In genomic region chr9:127122176-127123151, GRCh38 we compare ENCODE assay signal across 2 cellular contexts.
TF ChIP-seq lines count a peak whose summit lies in the region.

A gene with protein sequence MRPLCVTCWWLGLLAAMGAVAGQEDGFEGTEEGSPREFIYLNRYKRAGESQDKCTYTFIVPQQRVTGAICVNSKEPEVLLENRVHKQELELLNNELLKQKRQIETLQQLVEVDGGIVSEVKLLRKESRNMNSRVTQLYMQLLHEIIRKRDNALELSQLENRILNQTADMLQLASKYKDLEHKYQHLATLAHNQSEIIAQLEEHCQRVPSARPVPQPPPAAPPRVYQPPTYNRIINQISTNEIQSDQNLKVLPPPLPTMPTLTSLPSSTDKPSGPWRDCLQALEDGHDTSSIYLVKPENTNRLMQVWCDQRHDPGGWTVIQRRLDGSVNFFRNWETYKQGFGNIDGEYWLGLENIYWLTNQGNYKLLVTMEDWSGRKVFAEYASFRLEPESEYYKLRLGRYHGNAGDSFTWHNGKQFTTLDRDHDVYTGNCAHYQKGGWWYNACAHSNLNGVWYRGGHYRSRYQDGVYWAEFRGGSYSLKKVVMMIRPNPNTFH (minus strand): TSS chr9:127122635. CDS start chr9:127108731, 13,904 bp downstream.

TF ChIP-seq in HEK293, 187 proteins besides CTCF, POLR2A, EP300 and RAD21 (continued from another document and continues in another):
- no peak for TF ChIP-seq ZBTB10 (tag by site-specific recombination; IDR thresholded peaks at IDR 0.05)
- TF ChIP-seq ZNF426 (tag by site-specific recombination; IDR thresholded peaks at IDR 0.05) = no peak
- TF ChIP-seq ZNF560 (tag by site-specific recombination; IDR thresholded peaks at IDR 0.05; ENCODE audit: borderline replicate concordance) = no peak
- TF ChIP-seq ZBTB7A (tag by site-specific recombination; IDR thresholded peaks at IDR 0.05; ENCODE audit: low read depth) = no peak
- no peak for TF ChIP-seq ZNF155 (tag by site-specific recombination; IDR thresholded peaks at IDR 0.05)
- TF ChIP-seq ZNF302 (tag by site-specific recombination; IDR thresholded peaks at IDR 0.05; ENCODE audit: low read depth) = no peak
- TF ChIP-seq ZNF10 (tag by site-specific recombination; IDR thresholded peaks at IDR 0.05) = no peak
- TF ChIP-seq, protein P1, sequence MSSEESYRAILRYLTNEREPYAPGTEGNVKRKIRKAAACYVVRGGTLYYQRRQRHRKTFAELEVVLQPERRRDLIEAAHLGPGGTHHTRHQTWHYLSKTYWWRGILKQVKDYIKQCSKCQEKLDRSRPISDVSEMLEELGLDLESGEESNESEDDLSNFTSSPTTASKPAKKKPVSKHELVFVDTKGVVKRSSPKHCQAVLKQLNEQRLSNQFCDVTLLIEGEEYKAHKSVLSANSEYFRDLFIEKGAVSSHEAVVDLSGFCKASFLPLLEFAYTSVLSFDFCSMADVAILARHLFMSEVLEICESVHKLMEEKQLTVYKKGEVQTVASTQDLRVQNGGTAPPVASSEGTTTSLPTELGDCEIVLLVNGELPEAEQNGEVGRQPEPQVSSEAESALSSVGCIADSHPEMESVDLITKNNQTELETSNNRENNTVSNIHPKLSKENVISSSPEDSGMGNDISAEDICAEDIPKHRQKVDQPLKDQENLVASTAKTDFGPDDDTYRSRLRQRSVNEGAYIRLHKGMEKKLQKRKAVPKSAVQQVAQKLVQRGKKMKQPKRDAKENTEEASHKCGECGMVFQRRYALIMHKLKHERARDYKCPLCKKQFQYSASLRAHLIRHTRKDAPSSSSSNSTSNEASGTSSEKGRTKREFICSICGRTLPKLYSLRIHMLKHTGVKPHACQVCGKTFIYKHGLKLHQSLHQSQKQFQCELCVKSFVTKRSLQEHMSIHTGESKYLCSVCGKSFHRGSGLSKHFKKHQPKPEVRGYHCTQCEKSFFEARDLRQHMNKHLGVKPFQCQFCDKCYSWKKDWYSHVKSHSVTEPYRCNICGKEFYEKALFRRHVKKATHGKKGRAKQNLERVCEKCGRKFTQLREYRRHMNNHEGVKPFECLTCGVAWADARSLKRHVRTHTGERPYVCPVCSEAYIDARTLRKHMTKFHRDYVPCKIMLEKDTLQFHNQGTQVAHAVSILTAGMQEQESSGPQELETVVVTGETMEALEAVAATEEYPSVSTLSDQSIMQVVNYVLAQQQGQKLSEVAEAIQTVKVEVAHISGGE (tag by site-specific recombination; conservative IDR thresholded peaks at IDR 0.05; ENCODE audit: low read depth) = no peak
- no peak for TF ChIP-seq ZNF777 (tag by site-specific recombination; IDR thresholded peaks at IDR 0.05; ENCODE audit: borderline replicate concordance)
- no peak for TF ChIP-seq ZBTB6 (tag by site-specific recombination; IDR thresholded peaks at IDR 0.05)
- TF ChIP-seq ZNF292 (tag by site-specific recombination; IDR thresholded peaks at IDR 0.05; ENCODE audit: borderline replicate concordance, low read depth) = no peak
- TF ChIP-seq SALL2 (tag by site-specific recombination; IDR thresholded peaks at IDR 0.05; ENCODE audit: borderline replicate concordance) = no peak

TF ChIP-seq in HepG2, 621 proteins besides CTCF, POLR2A, EP300 and RAD21 (continued from another document):
- 0 out of 2 replicates have a peak, but pooled peaks have one; percentile 75 for TF ChIP-seq FOXO4 (CRISPR knock-in tag; conservative IDR thresholded peaks at IDR 0.05)
- peak; percentile 17; the same call in 1 of the 2 replicates for TF ChIP-seq TFDP1 (CRISPR knock-in tag; IDR thresholded peaks at IDR 0.05; ENCODE audit: borderline replicate concordance)
- peak; percentile 33; the same call in 1 of the 2 replicates for TF ChIP-seq IKZF5 (CRISPR knock-in tag; IDR thresholded peaks at IDR 0.05)
- no peak for TF ChIP-seq KAT7 (CRISPR knock-in tag; IDR thresholded peaks at IDR 0.05; ENCODE audit: borderline replicate concordance)
- no peak for TF ChIP-seq RFXAP (CRISPR knock-in tag; IDR thresholded peaks at IDR 0.05; ENCODE audit: borderline replicate concordance)
- TF ChIP-seq, protein P2, sequence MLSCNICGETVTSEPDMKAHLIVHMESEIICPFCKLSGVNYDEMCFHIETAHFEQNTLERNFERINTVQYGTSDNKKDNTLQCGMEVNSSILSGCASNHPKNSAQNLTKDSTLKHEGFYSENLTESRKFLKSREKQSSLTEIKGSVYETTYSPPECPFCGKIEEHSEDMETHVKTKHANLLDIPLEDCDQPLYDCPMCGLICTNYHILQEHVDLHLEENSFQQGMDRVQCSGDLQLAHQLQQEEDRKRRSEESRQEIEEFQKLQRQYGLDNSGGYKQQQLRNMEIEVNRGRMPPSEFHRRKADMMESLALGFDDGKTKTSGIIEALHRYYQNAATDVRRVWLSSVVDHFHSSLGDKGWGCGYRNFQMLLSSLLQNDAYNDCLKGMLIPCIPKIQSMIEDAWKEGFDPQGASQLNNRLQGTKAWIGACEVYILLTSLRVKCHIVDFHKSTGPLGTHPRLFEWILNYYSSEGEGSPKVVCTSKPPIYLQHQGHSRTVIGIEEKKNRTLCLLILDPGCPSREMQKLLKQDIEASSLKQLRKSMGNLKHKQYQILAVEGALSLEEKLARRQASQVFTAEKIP (CRISPR knock-in tag; IDR thresholded peaks at IDR 0.05; ENCODE audit: borderline replicate concordance) = no peak
- no peak for TF ChIP-seq ZFX (CRISPR knock-in tag; IDR thresholded peaks at IDR 0.05; ENCODE audit: low read depth)
- TF ChIP-seq SIN3B (IDR thresholded peaks at IDR 0.05; ENCODE audit: low read length) = no peak
- no peak for TF ChIP-seq MAZ (IDR thresholded peaks at IDR 0.05; ENCODE audit: borderline replicate concordance, low read depth, low read length)
- 0 out of 2 replicates have a peak, but pooled peaks have one; percentile 42 for TF ChIP-seq MAZ (CRISPR knock-in tag; IDR thresholded peaks at IDR 0.05; ENCODE audit: low read depth)
- TF ChIP-seq CBX1 (IDR thresholded peaks at IDR 0.05; ENCODE audit: low read depth) = no peak
- no peak for TF ChIP-seq ZNF20 (CRISPR knock-in tag; IDR thresholded peaks at IDR 0.05)
- TF ChIP-seq ZMYM4 (CRISPR knock-in tag; IDR thresholded peaks at IDR 0.05) = peak; percentile 36; the same call in 1 of the 2 replicates
- TF ChIP-seq MXD1 (CRISPR knock-in tag; IDR thresholded peaks at IDR 0.05) = 0 out of 2 replicates have a peak, but pooled peaks have one; percentile 35
